In the genomic region with DNA sequence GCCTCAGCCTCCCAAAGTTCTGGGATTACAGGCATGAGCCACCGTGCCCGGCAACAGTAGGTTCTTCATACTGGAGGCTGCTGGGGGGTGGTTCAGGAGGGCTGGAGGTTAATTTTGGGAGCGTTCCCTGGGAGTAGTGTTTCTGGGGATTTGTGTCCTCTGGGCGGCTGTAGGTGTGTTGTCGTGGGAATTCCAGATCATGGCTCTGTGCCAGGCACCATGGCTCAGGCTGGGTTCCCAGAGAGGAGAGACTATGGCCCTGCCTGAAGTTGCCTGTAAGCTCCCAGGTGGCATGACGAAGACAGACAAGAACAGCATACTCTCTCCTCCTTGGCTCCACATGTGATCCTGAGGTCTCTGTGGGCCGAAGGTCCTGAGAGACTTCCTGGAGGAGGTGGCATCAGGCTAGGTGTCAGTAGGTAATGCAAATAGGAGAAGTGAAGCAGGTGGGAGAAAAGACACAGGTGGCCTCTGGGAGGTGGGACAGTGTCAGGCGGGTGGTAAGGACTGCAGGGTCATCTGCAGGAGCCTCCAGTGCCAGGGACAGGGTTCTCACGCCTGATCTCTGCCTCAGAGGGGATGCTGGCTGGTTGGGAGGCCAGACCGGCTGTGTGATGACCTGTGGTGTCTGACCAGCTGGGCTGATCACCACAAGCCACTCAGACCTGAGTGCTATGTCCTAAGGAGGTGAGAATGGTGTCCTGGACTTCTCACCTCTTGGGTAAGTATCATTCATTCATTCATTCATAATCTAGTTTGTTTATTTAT, we compare ENCODE assay signal across 1 cellular context.
TF ChIP-seq lines count a peak whose summit lies in the region.

No MANE protein-coding gene starts in this region.

TF ChIP-seq in HCT116, 20 proteins besides CTCF, POLR2A, EP300 and RAD21 (continued from another document):
- TF ChIP-seq TCF7L2 (IDR thresholded peaks at IDR 0.05; ENCODE audit: borderline replicate concordance, extremely low read depth, insufficient read depth, insufficient read length), result no peak
- no peak for TF ChIP-seq CEBPB (IDR thresholded peaks at IDR 0.05; ENCODE audit: low read depth)
- TF ChIP-seq ZFX (IDR thresholded peaks at IDR 0.05), result no peak
- TF ChIP-seq ELF1 (IDR thresholded peaks at IDR 0.05; ENCODE audit: borderline replicate concordance, low read depth), result no peak
- no peak for TF ChIP-seq FOSL1 (IDR thresholded peaks at IDR 0.05; ENCODE audit: low read depth)
- no peak for TF ChIP-seq EZH2phosphoT487 (IDR thresholded peaks at IDR 0.05; ENCODE audit: borderline replicate concordance)
- TF ChIP-seq EZH2 (IDR thresholded peaks at IDR 0.05), result no peak
- TF ChIP-seq CBX3 (IDR thresholded peaks at IDR 0.05; ENCODE audit: low read depth), result no peak
- no peak for TF ChIP-seq SRF (IDR thresholded peaks at IDR 0.05; ENCODE audit: low read depth)
- TF ChIP-seq ZNF274 (IDR thresholded peaks at IDR 0.05; ENCODE audit: low read depth, low read length), result no peak
- no peak for TF ChIP-seq SP1 (IDR thresholded peaks at IDR 0.05; ENCODE audit: low read depth)
